ENCODE assay signal across 13 cellular contexts in genomic region chr11:128893578-128894295, GRCh38. TPM values are rescaled to one million over a fixed set of nuclear protein-coding genes. Genes with fewer than 3 reads are reported as not detected.
DNase-seq lines count a peak whose midpoint lies in the region; ATAC-seq and TF ChIP-seq lines count a peak whose summit lies in the region.
"Had no signal": no experiment of that assay in that cellular context is flagged by ENCODE, and none has a peak within 500 bp of the region (broad histone marks: within the 10 kb centered on the region; RNA-seq: fewer than 3 reads in every experiment).

No MANE protein-coding gene starts in this region.

- POLR2A ChIA-PET in T-cell (lab: Charles Lee): no interaction called here

- intact Hi-C loops in Right ventricle myocardium superior (cut with DNase I) (no loop called here), mucosa of descending colon (cut with DNase I, micrococcal nuclease) (no loop called here)

- H3K4me3 Mint-ChIP-seq in T-cell: no peak overlapping the region
- H3K4me3 Mint-ChIP-seq: nephron progenitor cell; T-helper 2 cell treated with Interferon-gamma antibody and Interleukin-4, amounts not matched to agents 5 μg/mL and 100 μg/mL, for 36 hours had no signal

- TF ChIP-seq CTCF in mucosa of descending colon (IDR thresholded peaks at IDR 0.05): no peak

- no peak overlapping the region for H3K4me3 ChIP-seq in mucosa of descending colon

- H3K4me1 ChIP-seq in mucosa of descending colon (ENCODE audit: low read depth): peaks cover 10% of the 10 kb centered on the region

- peak; percentile 68 for ATAC-seq in GM19467 (IDR thresholded peaks at IDR 0.05; ENCODE audit: unreplicated experiment)
- peak; percentile 59 for ATAC-seq in HG03095 (IDR thresholded peaks at IDR 0.05; ENCODE audit: unreplicated experiment)
- peak; percentile 48 for ATAC-seq in Right ventricle myocardium superior (ENCODE audit: poor library complexity)
- ATAC-seq in T-cell (replicated peaks in 1 of 4): no peak
- ATAC-seq in mucosa of descending colon: no peak

- H3K27ac Mint-ChIP-seq in T-cell: no peak overlapping the region
- H3K27ac Mint-ChIP-seq: nephron progenitor cell; T-helper 2 cell treated with Interferon-gamma antibody and Interleukin-4, amounts not matched to agents 5 μg/mL and 100 μg/mL, for 36 hours had no signal

- peaks cover 25 to 44% of the 10 kb centered on the region in 2 donors for H3K27me3 Mint-ChIP-seq in T-cell

- no peaks in the 10 kb centered on the region for H3K36me3 ChIP-seq in mucosa of descending colon (ENCODE audit: low read depth)

- H3K36me3 Mint-ChIP-seq in T-cell: peaks cover 3% of the 10 kb centered on the region

- H3K9me3 ChIP-seq in mucosa of descending colon: no peaks in the 10 kb centered on the region

- H3K9me3 Mint-ChIP-seq in T-cell: no peaks in the 10 kb centered on the region
- H3K9me3 Mint-ChIP-seq: nephron progenitor cell; T-helper 2 cell treated with Interferon-gamma antibody and Interleukin-4, amounts not matched to agents 5 μg/mL and 100 μg/mL, for 36 hours had no signal

- DNase-seq in DMS79 treated with DMSO at 0.1 percent for 48 hours (lab: John Stamatoyannopoulos, UW) (peak; percentile 72), Right ventricle myocardium superior (no peak), T-cell (no peak), mucosa of descending colon (no peak), NCI-H345 treated with DMSO at 0.1 percent for 48 hours (lab: John Stamatoyannopoulos, UW; ENCODE audit: unreplicated experiment) (no peak), OCI-M2 (lab: John Stamatoyannopoulos, UW; ENCODE audit: unreplicated experiment) (no peak)
- DNase-seq: hypothalamus, NCI-H524, nephron progenitor cell had no signal

- CTCF ChIA-PET in T-cell (lab: Charles Lee): no interaction called here

- H3K4me1 Mint-ChIP-seq in T-cell: peaks cover 6 to 13% (median 10%) of the 10 kb centered on the region in 3 donors

RNA-seq across cellular contexts. Expression of gene KCNJ5, which starts 2.6 kb away (rescaled TPM):
- total RNA-seq in Right ventricle myocardium superior: 4.4 TPM
- under 1 TPM in 3 of 5 donors, not detected in 2; 0.07 to 0.13 (median 0.12) TPM for total RNA-seq in T-cell
- 1 to 10 TPM in 1 of 3 donors, under 1 TPM in 2; 0.14 to 3.9 (median 0.48) TPM for total RNA-seq in mucosa of descending colon
- total RNA-seq: dermis microvascular lymphatic vessel endothelial cell had no signal

RNA-seq across cellular contexts. Expression of gene KCNJ1, which starts 26.6 kb away (rescaled TPM):
- total RNA-seq in Right ventricle myocardium superior (not detected), T-cell (not detected), mucosa of descending colon (not detected)

RNA-seq across cellular contexts. Expression of gene TP53AIP1, which starts 48.9 kb away (rescaled TPM):
- not detected for total RNA-seq in Right ventricle myocardium superior
- not detected for total RNA-seq in T-cell
- total RNA-seq in mucosa of descending colon: under 1 TPM; 0.25 to 0.55 (median 0.36) TPM
- total RNA-seq: dermis microvascular lymphatic vessel endothelial cell had no signal

Comparison
In these comparisons a context has a peak if more than half of its experiments do, and no peak if none do; other contexts are left out.
1. ATAC-seq: peak in GM19467 (single experiment), HG03095 (single experiment) and Right ventricle myocardium superior (single experiment); none in T-cell (0 of 4) and mucosa of descending colon (single experiment).